In the genomic region with DNA sequence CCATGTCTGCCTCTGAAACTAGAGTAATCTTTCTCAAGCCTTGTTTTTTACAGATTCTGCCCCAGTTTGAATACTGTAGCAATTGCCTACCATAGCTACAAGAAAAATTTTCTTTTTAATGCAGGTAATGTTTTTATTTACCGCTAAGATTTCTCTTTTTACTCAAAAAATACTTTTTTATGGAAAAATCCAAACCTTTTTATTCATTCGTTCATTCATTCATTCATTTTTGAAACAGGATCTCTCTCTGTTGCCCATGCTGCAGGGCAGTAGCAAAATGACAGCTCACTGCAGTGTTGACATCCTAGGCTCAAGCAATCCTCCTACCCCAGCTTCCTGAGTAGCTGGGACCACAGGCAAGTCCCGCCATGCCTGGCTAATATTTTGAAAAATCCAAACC, we compare ENCODE assay signal across 10 cellular contexts. TPM values are rescaled to one million over a fixed set of nuclear protein-coding genes. Genes with fewer than 3 reads are reported as not detected.
DNase-seq lines count a peak whose midpoint lies in the region; ATAC-seq, FAIRE-seq and TF ChIP-seq lines count a peak whose summit lies in the region.
"Had no signal": no experiment of that assay in that cellular context is flagged by ENCODE, and none has a peak within 500 bp of the region (broad histone marks: within the 10 kb centered on the region; RNA-seq: fewer than 3 reads in every experiment).

No MANE protein-coding gene starts in this region.

- no peak for TF ChIP-seq CTCF in left ventricle myocardium inferior (IDR thresholded peaks at IDR 0.05; ENCODE audit: borderline replicate concordance)
- TF ChIP-seq CTCF in astrocyte (IDR thresholded peaks at IDR 0.05; ENCODE audit: insufficient read depth, low read depth, low read length) = no peak
- TF ChIP-seq CTCF in gastrocnemius medialis (IDR thresholded peaks at IDR 0.05 in 4 of 5, conservative IDR thresholded peaks at IDR 0.05 in 1 of 5) = no peak

- peak overlapping the region; percentile 84 for H3K4me2 ChIP-seq in astrocyte (ENCODE audit: low read length)

- TF ChIP-seq POLR2A in gastrocnemius medialis (IDR thresholded peaks at IDR 0.05) = no peak

- peaks cover 3% of the 10 kb centered on the region for H3K4me1 Mint-ChIP-seq in astrocyte (ENCODE audit: low read depth, unreplicated experiment)

- no peaks in the 10 kb centered on the region for H3K36me3 ChIP-seq in left ventricle myocardium inferior
- H3K36me3 ChIP-seq in astrocyte (ENCODE audit: insufficient read depth, low read length) = no peaks in the 10 kb centered on the region
- H3K36me3 ChIP-seq in mucosa of rectum (ENCODE audit: control insufficient read depth in 2 of 2, insufficient read depth in 2 of 2, low read length in 2 of 2) = no peaks in the 10 kb centered on the region
- no peaks in the 10 kb centered on the region for H3K36me3 ChIP-seq in urinary bladder (ENCODE audit: insufficient read depth)
- H3K36me3 ChIP-seq in gastrocnemius medialis = no peaks in the 10 kb centered on the region

- H3K4me3 ChIP-seq in left ventricle myocardium inferior = peak overlapping the region; percentile 89
- H3K4me3 ChIP-seq in astrocyte (ENCODE audit: insufficient read depth, low read depth, low read length) = peak overlapping the region; percentile 40
- peak overlapping the region in 1 of 2 donors; percentile 79 for H3K4me3 ChIP-seq in mucosa of rectum (ENCODE audit: low read length in 2 of 2)
- H3K4me3 ChIP-seq in urinary bladder (ENCODE audit: low read depth, low read length) = peak overlapping the region; percentile 32
- H3K4me3 ChIP-seq in gastrocnemius medialis = peak overlapping the region in 2 of 4 donors; percentile 50 to 80
- H3K4me3 ChIP-seq: MG63 had no signal

- no peaks in the 10 kb centered on the region for H3K79me2 ChIP-seq in astrocyte (ENCODE audit: insufficient read depth, low read length)

- DNase-seq in left ventricle myocardium inferior = no peak
- no peak for DNase-seq in left cardiac atrium
- DNase-seq in astrocyte (ENCODE audit: low read depth) = no peak
- DNase-seq in gastrocnemius medialis = no peak
- DNase-seq: MG63 had no signal

- FAIRE-seq in astrocyte (lab: Jason Lieb, UNC) = no peak
- FAIRE-seq: frontal cortex had no signal

- H3K4me1 ChIP-seq in left ventricle myocardium inferior (peaks cover 50% of the 10 kb centered on the region), astrocyte (ENCODE audit: insufficient read depth, low read length) (peaks cover 25% of the 10 kb centered on the region), mucosa of rectum (ENCODE audit: control insufficient read depth in 2 of 2, insufficient read depth in 2 of 2, low read length in 2 of 2) (peaks cover 27 to 29% of the 10 kb centered on the region in 2 donors), urinary bladder (ENCODE audit: insufficient read depth) (no peaks in the 10 kb centered on the region), gastrocnemius medialis (peaks cover 25 to 27% of the 10 kb centered on the region in 2 donors)

- WGBS in urinary bladder = 88% methylated on average over 3 of the region's 3 CpGs

- no peak for ATAC-seq in left cardiac atrium
- ATAC-seq in gastrocnemius medialis = no peak
- no peak for ATAC-seq in GM21529 (IDR thresholded peaks at IDR 0.05; ENCODE audit: unreplicated experiment)
- no peak for ATAC-seq in GM19455 (IDR thresholded peaks at IDR 0.05; ENCODE audit: unreplicated experiment)

- no peaks in the 10 kb centered on the region for H3K9me3 Mint-ChIP-seq in astrocyte (ENCODE audit: unreplicated experiment)

- no peak overlapping the region for H3K27ac Mint-ChIP-seq in astrocyte (ENCODE audit: unreplicated experiment)

- intact Hi-C loops in left ventricle myocardium inferior (cut with micrococcal nuclease) (no loop called here), left cardiac atrium (cut with DNase I) (loop anchor here in 1 of 2 donors (5.0 kb wide), 1 partner anchor 67 kb away; no protein-coding TSS in a partner anchor), gastrocnemius medialis (cut with DNase I; ENCODE audit: low total_unique reads) (loop anchor here (5.0 kb wide), 2 partner anchors 58 to 1553 kb away; a partner anchor contains a TSS)

- H3K9ac ChIP-seq in astrocyte (ENCODE audit: low read length) = no peak overlapping the region
- peak overlapping the region; percentile 49 to 67 for H3K9ac ChIP-seq in mucosa of rectum (ENCODE audit: low read depth in 1 of 2, low read length in 2 of 2)

- H3K9me3 ChIP-seq in left ventricle myocardium inferior (replicated peaks) (no peaks in the 10 kb centered on the region), astrocyte (ENCODE audit: insufficient read depth, low read depth, low read length) (no peaks in the 10 kb centered on the region), mucosa of rectum (ENCODE audit: control insufficient read depth in 2 of 2, low read length in 2 of 2) (no peaks in the 10 kb centered on the region), gastrocnemius medialis (no peaks in the 10 kb centered on the region)
- H3K9me3 ChIP-seq: MG63 had no signal

- H3K27me3 Mint-ChIP-seq in astrocyte (ENCODE audit: low read depth, unreplicated experiment) = peaks cover 70% of the 10 kb centered on the region

- H3K36me3 Mint-ChIP-seq in astrocyte (ENCODE audit: low read depth, unreplicated experiment) = no peaks in the 10 kb centered on the region

- in situ Hi-C loops in gastrocnemius medialis (cut with MboI; ENCODE audit: low sequenced_read_pairs in 4 of 4) = no loop called here

- no peak overlapping the region for H3K4me3 Mint-ChIP-seq in astrocyte (ENCODE audit: unreplicated experiment)

- H3K27me3 ChIP-seq in left ventricle myocardium inferior (ENCODE audit: low read depth) (no peaks in the 10 kb centered on the region), astrocyte (ENCODE audit: insufficient read depth, low read length) (peaks cover 40% of the 10 kb centered on the region), mucosa of rectum (ENCODE audit: control insufficient read depth in 2 of 2, insufficient read depth in 2 of 2, low read length in 2 of 2) (no peaks in the 10 kb centered on the region), gastrocnemius medialis (no peaks in the 10 kb centered on the region)
- H3K27me3 ChIP-seq: MG63 had no signal

- H3K27ac ChIP-seq in left ventricle myocardium inferior (replicated peaks) = peak overlapping the region; percentile 95
- no peak overlapping the region for H3K27ac ChIP-seq in astrocyte (ENCODE audit: low read depth, low read length)
- peak overlapping the region; percentile 78 to 80 for H3K27ac ChIP-seq in mucosa of rectum (ENCODE audit: low read depth in 2 of 2, low read length in 2 of 2)
- H3K27ac ChIP-seq in urinary bladder (ENCODE audit: low read depth) = no peak overlapping the region
- H3K27ac ChIP-seq in gastrocnemius medialis = no peak overlapping the region

- peak overlapping the region; percentile 68 for H2AFZ ChIP-seq in astrocyte (ENCODE audit: low read depth, low read length)

- peaks cover 6% of the 10 kb centered on the region for H4K20me1 ChIP-seq in astrocyte (ENCODE audit: insufficient read depth, low read length)

RNA-seq across cellular contexts. Expression of a gene that starts 2.7 kb away (rescaled TPM):
- total RNA-seq in left ventricle myocardium inferior (73.1 TPM), left cardiac atrium (10 to 100 TPM; 56.6 to 63.5 TPM), astrocyte (2.3 and 2.8 TPM in 2 replicates), urinary bladder (20.4 TPM), gastrocnemius medialis (10 to 100 TPM in 3 of 4 donors, 1 to 10 TPM in 1; 6.9 to 32.1 (median 12.9) TPM)
- 24.5 TPM for polyA plus RNA-seq in urinary bladder

RNA-seq across cellular contexts. Expression of a gene that starts 59.3 kb away (rescaled TPM):
- total RNA-seq in left ventricle myocardium inferior (121 TPM), left cardiac atrium (10 to 100 TPM; 76.0 to 89.7 TPM), astrocyte (67.4 and 69.1 TPM in 2 replicates), urinary bladder (46.1 TPM), gastrocnemius medialis (10 to 100 TPM; 61.0 to 75.5 (median 64.6) TPM)
- 80.8 TPM for polyA plus RNA-seq in urinary bladder

RNA-seq across cellular contexts. Expression of a gene that starts 59.3 kb away (rescaled TPM):
- total RNA-seq in left ventricle myocardium inferior = 13.2 TPM
- 1 to 10 TPM; 8.2 to 9.0 TPM for total RNA-seq in left cardiac atrium
- 14.0 and 14.9 TPM in 2 replicates for total RNA-seq in astrocyte
- 9.1 TPM for total RNA-seq in urinary bladder
- polyA plus RNA-seq in urinary bladder = 15.3 TPM
- total RNA-seq in gastrocnemius medialis = 10 to 100 TPM; 15.5 to 22.3 (median 18.1) TPM

Comparison
In these comparisons a context has a peak if more than half of its experiments do, and no peak if none do; other contexts are left out.
1. H3K27ac ChIP-seq: peak in left ventricle myocardium inferior (single experiment) and mucosa of rectum (2 of 2); none in astrocyte (single experiment), urinary bladder (single experiment) and gastrocnemius medialis (0 of 4).